Comparison of ENCODE assay signal across 26 cellular contexts in genomic region chr5:38250752-38251448, GRCh38. TPM values are rescaled to one million over a fixed set of nuclear protein-coding genes. Genes with fewer than 3 reads are reported as not detected.
"Had no signal": no experiment of that assay in that cellular context is flagged by ENCODE, and none has a peak within 500 bp of the region (broad histone marks: within the 10 kb centered on the region; RNA-seq: fewer than 3 reads in every experiment).

No MANE protein-coding gene starts in this region.

- H3K36me3 ChIP-seq: ascending aorta, brain microvascular endothelial cell, heart right ventricle, thoracic aorta, WERI-Rb-1 had no signal

- H3K27ac Mint-ChIP-seq: activated naive CD4-positive, alpha-beta T cell treated with anti-CD3 and anti-CD28 coated beads, Interleukin-2, amount 50 U/mL, for 72 hours; activated T-cell treated with anti-CD3 and anti-CD28 coated beads, Interleukin-2, amount 50 U/mL, for 24 hours; activated T-helper 17 cell treated with anti-CD3 and anti-CD28 coated beads, Interleukin-2, amount 50 U/mL, for 72 hours; natural killer cell; progenitor cell of endocrine pancreas; T-helper 2 cell treated with Interferon-gamma antibody and Interleukin-4, amounts not matched to agents 5 μg/mL and 100 μg/mL, for 36 hours; type B pancreatic cell had no signal

- H3K9me3 ChIP-seq: ascending aorta, thoracic aorta had no signal

- H3K27me3 ChIP-seq: ascending aorta, brain microvascular endothelial cell had no signal

- DNase-seq: activated CD8-positive, alpha-beta memory T cell treated with anti-CD3 and anti-CD28 coated beads for 24 hours; activated CD8-positive, alpha-beta memory T cell treated with anti-CD3 and anti-CD28 coated beads, Interleukin-2, amount 50 U/mL, for 4 hours; activated T-cell treated with anti-CD3 and anti-CD28 coated beads, Interleukin-2, amount 50 U/mL, for 24 hours; brain microvascular endothelial cell; central memory CD4-positive, alpha-beta T cell; dermis blood vessel endothelial cell; effector CD8-positive, alpha-beta T cell; erythroblast; foreskin fibroblast; heart right ventricle; kidney; midbrain; natural killer cell; retina; stimulated activated CD4-positive, alpha-beta T cell treated with anti-CD3 and anti-CD28 coated beads, Interleukin-4, amount 100 ng/mL, for 24 hours; stimulated activated naive CD4-positive, alpha-beta T cell treated with Interleukin-2 at 50 U/mL for 16 hours; WERI-Rb-1 had no signal

- H3K4me1 Mint-ChIP-seq: activated T-helper 17 cell treated with anti-CD3 and anti-CD28 coated beads, Interleukin-2, amount 50 U/mL, for 72 hours; natural killer cell had no signal

- H3K4me3 ChIP-seq: ascending aorta, heart right ventricle, thoracic aorta had no signal

- H3K4me1 ChIP-seq: ascending aorta, heart right ventricle had no signal

- H3K4me3 Mint-ChIP-seq: activated T-cell treated with anti-CD3 and anti-CD28 coated beads, Interleukin-2, amount 50 U/mL, for 24 hours; activated T-helper 17 cell treated with anti-CD3 and anti-CD28 coated beads, Interleukin-2, amount 50 U/mL, for 72 hours; natural killer cell; T-helper 2 cell treated with Interferon-gamma antibody and Interleukin-4, amounts not matched to agents 5 μg/mL and 100 μg/mL, for 36 hours; type B pancreatic cell had no signal

- H3K27ac ChIP-seq: ascending aorta, brain microvascular endothelial cell, thoracic aorta, WERI-Rb-1 had no signal

- H3K9me3 Mint-ChIP-seq: activated T-helper 17 cell treated with anti-CD3 and anti-CD28 coated beads, Interleukin-2, amount 50 U/mL, for 72 hours; T-helper 2 cell treated with Interferon-gamma antibody and Interleukin-4, amounts not matched to agents 5 μg/mL and 100 μg/mL, for 36 hours; type B pancreatic cell had no signal

- ATAC-seq: activated naive CD4-positive, alpha-beta T cell treated with anti-CD3 and anti-CD28 coated beads, Interleukin-2, amount 50 U/mL, for 72 hours; activated T-helper 17 cell treated with anti-CD3 and anti-CD28 coated beads, Interleukin-2, amount 50 U/mL, for 72 hours; left lobe of liver; natural killer cell had no signal

- H3K36me3 Mint-ChIP-seq: type B pancreatic cell had no signal

RNA-seq across cellular contexts. Expression of gene EGFLAM, which starts 7.5 kb away (rescaled TPM):
- total RNA-seq: activated naive CD4-positive, alpha-beta T cell treated with anti-CD3 and anti-CD28 coated beads, Interleukin-2, amount 50 U/mL, for 72 hours; activated T-helper 17 cell treated with anti-CD3 and anti-CD28 coated beads, Interleukin-2, amount 50 U/mL, for 72 hours; natural killer cell; osteocyte had no signal
